13 cellular contexts compared by ENCODE assay signal in genomic region chr6:151059612-151060095, GRCh38.
DNase-seq lines count a peak whose midpoint lies in the region; ATAC-seq and TF ChIP-seq lines count a peak whose summit lies in the region.
"Had no signal": no experiment of that assay in that cellular context is flagged by ENCODE, and none has a peak within 500 bp of the region (broad histone marks: within the 10 kb centered on the region; RNA-seq: fewer than 3 reads in every experiment).

No MANE protein-coding gene starts in this region.

- H3K4me3 ChIP-seq in astrocyte of the spinal cord (ENCODE audit: low read depth, low read length) (no peak overlapping the region), liver (ENCODE audit: low read depth in 1 of 3, low read length in 3 of 3) (no peak overlapping the region)

- ATAC-seq in GM21717 (IDR thresholded peaks at IDR 0.05; ENCODE audit: unreplicated experiment) = no peak
- ATAC-seq in activated CD4-positive, CD25-positive, alpha-beta regulatory T cell treated with anti-CD3 and anti-CD28 coated beads, Interleukin-2, amount 50 U/mL, for 24 hours = no peak
- ATAC-seq: effector memory CD8-positive, alpha-beta T cell; naive thymus-derived CD8-positive, alpha-beta T cell had no signal

- no peaks in the 10 kb centered on the region for H3K36me3 ChIP-seq in liver (ENCODE audit: control insufficient read depth in 4 of 4, insufficient read depth in 3 of 4, low read depth in 1 of 4, low read length in 3 of 4)

- peak overlapping the region; percentile 58 to 71 for H3K27ac ChIP-seq in liver (ENCODE audit: low read depth in 1 of 2, low read length in 2 of 2)

- no peak for TF ChIP-seq RAD21 in liver (IDR thresholded peaks at IDR 0.05)

- no peak overlapping the region for H3K9ac ChIP-seq in liver (ENCODE audit: low read depth in 1 of 2, low read length in 2 of 2)

- H3K4me1 ChIP-seq in liver (ENCODE audit: control insufficient read depth in 4 of 4, insufficient read depth in 4 of 4, low read length in 3 of 4) = peaks cover 0 to 25% (median 1%) of the 10 kb centered on the region in 4 donors

- H3K27me3 ChIP-seq in liver (ENCODE audit: control insufficient read depth in 4 of 4, insufficient read depth in 4 of 4, low read length in 3 of 4) = no peaks in the 10 kb centered on the region

- H3K9me3 ChIP-seq in liver (ENCODE audit: control insufficient read depth in 4 of 4, low read length in 3 of 4) = no peaks in the 10 kb centered on the region

- TF ChIP-seq CTCF in astrocyte of the spinal cord (IDR thresholded peaks at IDR 0.05; ENCODE audit: low read depth, low read length) (no peak), liver (IDR thresholded peaks at IDR 0.05; ENCODE audit: low read depth, low read length, missing input control) (no peak)

- WGBS in liver = 77% methylated on average over 12 of the region's 12 CpGs

- in situ Hi-C loops in astrocyte of the spinal cord (cut with HindIII; ENCODE audit: low sequenced_read_pairs) (no loop called here), G401 (cut with HindIII; ENCODE audit: low sequenced_read_pairs) (no loop called here)

- DNase-seq in NOMO-1 (lab: John Stamatoyannopoulos, UW; ENCODE audit: unreplicated experiment in 2 of 2) (peak; percentile 1 to 16), NOMO-1 treated with dmso at 0.1 percent for 144 hours (lab: John Stamatoyannopoulos, UW; ENCODE audit: unreplicated experiment) (no peak), astrocyte of the spinal cord (ENCODE audit: low read depth, low spot score) (peak; percentile 31), ureter (ENCODE audit: low spot score) (peak; percentile 34), G401 (ENCODE audit: low spot score) (no peak)
- DNase-seq: 8988T; DMS79; effector memory CD8-positive, alpha-beta T cell; naive thymus-derived CD8-positive, alpha-beta T cell; NCI-H748 treated with DMSO at 0.1 percent for 48 hours had no signal

TF ChIP-seq in liver, 16 proteins besides CTCF, POLR2A, EP300 and RAD21:
- TF ChIP-seq HNF4A (conservative IDR thresholded peaks at IDR 0.05) (no peak), RXRA (IDR thresholded peaks at IDR 0.05) (no peak)

Comparison
In these comparisons a context has a peak if more than half of its experiments do, and no peak if none do; other contexts are left out.
1. DNase-seq: peak in NOMO-1 (2 of 2), astrocyte of the spinal cord (single experiment) and ureter (single experiment); none in NOMO-1 treated with dmso at 0.1 percent for 144 hours (single experiment) and G401 (single experiment).